In the genomic region with DNA sequence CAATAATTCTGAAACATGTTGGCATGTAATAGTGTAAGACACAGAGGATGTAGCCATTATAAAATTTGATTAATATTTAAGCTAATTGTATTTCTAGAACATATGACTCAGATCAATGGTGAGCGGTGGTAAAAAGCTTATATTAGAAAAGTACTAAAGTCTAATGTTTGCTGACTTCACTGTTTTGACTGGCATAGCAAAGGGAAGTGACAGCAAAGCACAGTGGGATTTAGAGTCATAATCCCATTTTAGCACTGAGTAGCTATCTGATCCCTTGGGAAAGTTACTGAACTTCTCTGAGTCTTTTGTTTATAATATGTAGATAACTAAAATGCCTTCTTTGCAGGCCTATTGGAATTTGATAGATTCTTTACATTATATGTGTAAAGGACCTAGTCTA, we compare ENCODE assay signal across 23 cellular contexts.
DNase-seq lines count a peak whose midpoint lies in the region; ATAC-seq and TF ChIP-seq lines count a peak whose summit lies in the region.
"Had no signal": no experiment of that assay in that cellular context is flagged by ENCODE, and none has a peak within 500 bp of the region (broad histone marks: within the 10 kb centered on the region; RNA-seq: fewer than 3 reads in every experiment).

No MANE protein-coding gene starts in this region.

- H3K4me2 ChIP-seq in DND-41 (ENCODE audit: insufficient read depth, low read length): peak overlapping the region; percentile 30; the same call in 1 of the 2 replicates
- H3K4me2 ChIP-seq in hepatocyte: no peak overlapping the region
- H3K4me2 ChIP-seq: GM23338 had no signal

- peaks cover 30% of the 10 kb centered on the region for H3K4me1 ChIP-seq in DND-41 (ENCODE audit: insufficient read depth, low read length)
- H3K4me1 ChIP-seq in hepatocyte (ENCODE audit: insufficient read depth): peaks cover 6% of the 10 kb centered on the region
- H3K4me1 ChIP-seq: sigmoid colon, suprapubic skin had no signal

- H3K4me3 ChIP-seq in DND-41 (ENCODE audit: low read depth in 1 of 2, low read length in 2 of 2) (no peak overlapping the region), astrocyte of the spinal cord (ENCODE audit: low read depth, low read length) (no peak overlapping the region), hepatocyte (no peak overlapping the region), retinal pigment epithelial cell (ENCODE audit: low read length) (no peak overlapping the region)
- H3K4me3 ChIP-seq: cardiac muscle cell, gastroesophageal sphincter, GM23338, ovary, sigmoid colon, suprapubic skin, vagina had no signal

- no peaks in the 10 kb centered on the region for H3K9me2 ChIP-seq in hepatocyte (replicated peaks; ENCODE audit: insufficient read depth)

- H3K27ac ChIP-seq in DND-41 (ENCODE audit: low read length): peak overlapping the region; percentile 68
- H3K27ac ChIP-seq in hepatocyte: no peak overlapping the region
- H3K27ac ChIP-seq: cardiac muscle cell, gastroesophageal sphincter, ovary, sigmoid colon, suprapubic skin, vagina had no signal

- DNase-seq in DND-41 (no peak), astrocyte of the spinal cord (ENCODE audit: low read depth, low spot score) (peak; percentile 23), hepatocyte (ENCODE audit: low spot score) (peak; percentile 7), retinal pigment epithelial cell (ENCODE audit: low read depth) (peak; percentile 62), NCI-H748 (lab: John Stamatoyannopoulos, UW; ENCODE audit: unreplicated experiment) (no peak)
- no peak for DNase-seq in stimulated activated effector memory CD8-positive, alpha-beta T cell treated with anti-CD3 and anti-CD28 coated beads, Interleukin-12 subunit alpha, Interleukin-12 subunit beta, amount 100 ng/mL, for 72 hours (ENCODE audit: low spot score in 2 of 2)
- no peak for DNase-seq in effector CD8-positive, alpha-beta T cell (lab: John Stamatoyannopoulos, UW)
- DNase-seq: activated B cell treated with CpG ODN at 0.5 μM for 24 hours; activated CD4-positive, alpha-beta memory T cell treated with anti-CD3 and anti-CD28 coated beads, Interleukin-2, amount 10 ng/mL, durations not matched to agents 7 days and 5 days; activated gamma-delta T cell treated with Interleukin-2 at 50 U/mL for 16 hours; CD4-positive, alpha-beta T cell; DMS 273 treated with DMSO at 0.1 percent for 48 hours; naive thymus-derived CD8-positive, alpha-beta T cell; NCI-H1417; NCI-H524 treated with DMSO at 0.1 percent for 48 hours; ovary; sigmoid colon had no signal

- H4K20me1 ChIP-seq in DND-41 (ENCODE audit: insufficient read depth, low read length) (no peaks in the 10 kb centered on the region), hepatocyte (ENCODE audit: insufficient read depth, poor library complexity, severe bottlenecking) (no peaks in the 10 kb centered on the region)

- peaks cover 9% of the 10 kb centered on the region for H3K36me3 Mint-ChIP-seq in stimulated activated effector memory CD8-positive, alpha-beta T cell treated with anti-CD3 and anti-CD28 coated beads, Interleukin-12 subunit alpha, Interleukin-12 subunit beta, amount 100 ng/mL, for 72 hours

- no peaks in the 10 kb centered on the region for H3K4me1 Mint-ChIP-seq in stimulated activated effector memory CD8-positive, alpha-beta T cell treated with anti-CD3 and anti-CD28 coated beads, Interleukin-12 subunit alpha, Interleukin-12 subunit beta, amount 100 ng/mL, for 72 hours

- TF ChIP-seq CTCF in DND-41 (IDR thresholded peaks at IDR 0.05; ENCODE audit: borderline replicate concordance, extremely low read depth, low read length, poor library complexity, severe bottlenecking) (no peak), astrocyte of the spinal cord (IDR thresholded peaks at IDR 0.05; ENCODE audit: low read depth, low read length) (no peak), hepatocyte (IDR thresholded peaks at IDR 0.05; ENCODE audit: poor library complexity) (no peak), retinal pigment epithelial cell (conservative IDR thresholded peaks at IDR 0.05; ENCODE audit: low read depth, low read length) (no peak)

- H3K27me3 ChIP-seq in DND-41 (ENCODE audit: insufficient read depth, low read length, poor library complexity): no peaks in the 10 kb centered on the region
- H3K27me3 ChIP-seq in hepatocyte: no peaks in the 10 kb centered on the region
- H3K27me3 ChIP-seq: cardiac muscle cell, gastroesophageal sphincter, ovary, sigmoid colon, suprapubic skin, vagina had no signal

- in situ Hi-C loops in astrocyte of the spinal cord (cut with HindIII; ENCODE audit: low sequenced_read_pairs): no loop called here

- H3K9ac ChIP-seq in DND-41 (ENCODE audit: low read depth, low read length): no peak overlapping the region

- H3K79me2 ChIP-seq in DND-41 (ENCODE audit: insufficient read depth, low read length): no peaks in the 10 kb centered on the region
- no peaks in the 10 kb centered on the region for H3K79me2 ChIP-seq in hepatocyte

- no peak overlapping the region for H2AFZ ChIP-seq in DND-41 (ENCODE audit: low read depth, low read length)
- H2AFZ ChIP-seq in hepatocyte: no peak overlapping the region
- H2AFZ ChIP-seq: GM23338 had no signal

- ATAC-seq in DND-41 (ENCODE audit: insufficient read depth, low read depth) (peak; percentile 35), GM18517 (IDR thresholded peaks at IDR 0.05; ENCODE audit: unreplicated experiment) (no peak)
- ATAC-seq in stimulated activated effector memory CD8-positive, alpha-beta T cell treated with anti-CD3 and anti-CD28 coated beads, Interleukin-12 subunit alpha, Interleukin-12 subunit beta, amount 100 ng/mL, for 72 hours: no peak
- ATAC-seq: gastroesophageal sphincter; GM23338; naive thymus-derived CD8-positive, alpha-beta T cell had no signal

- H3K9me3 ChIP-seq in DND-41 (ENCODE audit: insufficient read depth, low read length, severe bottlenecking): no peaks in the 10 kb centered on the region
- no peaks in the 10 kb centered on the region for H3K9me3 ChIP-seq in hepatocyte (ENCODE audit: low read depth)
- H3K9me3 ChIP-seq: gastroesophageal sphincter, ovary, sigmoid colon, suprapubic skin, vagina had no signal

- no peak overlapping the region for H3K4me3 Mint-ChIP-seq in stimulated activated effector memory CD8-positive, alpha-beta T cell treated with anti-CD3 and anti-CD28 coated beads, Interleukin-12 subunit alpha, Interleukin-12 subunit beta, amount 100 ng/mL, for 72 hours
- H3K4me3 Mint-ChIP-seq: activated B cell treated with CpG ODN at 0.5 μM for 24 hours; activated CD4-positive, alpha-beta memory T cell treated with anti-CD3 and anti-CD28 coated beads, Interleukin-2, amount 10 ng/mL, durations not matched to agents 7 days and 5 days; CD4-positive, alpha-beta T cell; GM23338; naive thymus-derived CD8-positive, alpha-beta T cell had no signal

- 67% methylated on average over 1 of the region's 1 CpG for WGBS in hepatocyte (ENCODE audit: low lambda C conversion rate, missing lambda C conversion rate)

- H3K36me3 ChIP-seq in DND-41 (ENCODE audit: insufficient read depth, low read length) (peaks cover 4% of the 10 kb centered on the region; the same call in 1 of the 2 replicates), hepatocyte (replicated peaks; ENCODE audit: insufficient read depth, low read depth) (no peaks in the 10 kb centered on the region)
- H3K36me3 ChIP-seq: cardiac muscle cell, gastroesophageal sphincter, ovary, sigmoid colon, suprapubic skin, vagina had no signal

- no peak overlapping the region for H3K27ac Mint-ChIP-seq in stimulated activated effector memory CD8-positive, alpha-beta T cell treated with anti-CD3 and anti-CD28 coated beads, Interleukin-12 subunit alpha, Interleukin-12 subunit beta, amount 100 ng/mL, for 72 hours
- H3K27ac Mint-ChIP-seq: activated B cell treated with CpG ODN at 0.5 μM for 24 hours; activated CD4-positive, alpha-beta memory T cell treated with anti-CD3 and anti-CD28 coated beads, Interleukin-2, amount 10 ng/mL, durations not matched to agents 7 days and 5 days; CD4-positive, alpha-beta T cell; GM23338; naive thymus-derived CD8-positive, alpha-beta T cell had no signal

- H3K9me3 Mint-ChIP-seq in stimulated activated effector memory CD8-positive, alpha-beta T cell treated with anti-CD3 and anti-CD28 coated beads, Interleukin-12 subunit alpha, Interleukin-12 subunit beta, amount 100 ng/mL, for 72 hours: no peaks in the 10 kb centered on the region
- H3K9me3 Mint-ChIP-seq: activated B cell treated with CpG ODN at 0.5 μM for 24 hours; activated CD4-positive, alpha-beta memory T cell treated with anti-CD3 and anti-CD28 coated beads, Interleukin-2, amount 10 ng/mL, durations not matched to agents 7 days and 5 days; CD4-positive, alpha-beta T cell; GM23338; naive thymus-derived CD8-positive, alpha-beta T cell had no signal

Comparison
In these comparisons a context has a peak if more than half of its experiments do, and no peak if none do; other contexts are left out.
1. DNase-seq: peak in astrocyte of the spinal cord (single experiment), hepatocyte (single experiment) and retinal pigment epithelial cell (single experiment); none in DND-41 (single experiment), stimulated activated effector memory CD8-positive, alpha-beta T cell treated with anti-CD3 and anti-CD28 coated beads, Interleukin-12 subunit alpha, Interleukin-12 subunit beta, amount 100 ng/mL, for 72 hours (0 of 2), NCI-H748 (single experiment) and effector CD8-positive, alpha-beta T cell (single experiment).